ENCODE assay signal across 16 cellular contexts in the genomic region with DNA sequence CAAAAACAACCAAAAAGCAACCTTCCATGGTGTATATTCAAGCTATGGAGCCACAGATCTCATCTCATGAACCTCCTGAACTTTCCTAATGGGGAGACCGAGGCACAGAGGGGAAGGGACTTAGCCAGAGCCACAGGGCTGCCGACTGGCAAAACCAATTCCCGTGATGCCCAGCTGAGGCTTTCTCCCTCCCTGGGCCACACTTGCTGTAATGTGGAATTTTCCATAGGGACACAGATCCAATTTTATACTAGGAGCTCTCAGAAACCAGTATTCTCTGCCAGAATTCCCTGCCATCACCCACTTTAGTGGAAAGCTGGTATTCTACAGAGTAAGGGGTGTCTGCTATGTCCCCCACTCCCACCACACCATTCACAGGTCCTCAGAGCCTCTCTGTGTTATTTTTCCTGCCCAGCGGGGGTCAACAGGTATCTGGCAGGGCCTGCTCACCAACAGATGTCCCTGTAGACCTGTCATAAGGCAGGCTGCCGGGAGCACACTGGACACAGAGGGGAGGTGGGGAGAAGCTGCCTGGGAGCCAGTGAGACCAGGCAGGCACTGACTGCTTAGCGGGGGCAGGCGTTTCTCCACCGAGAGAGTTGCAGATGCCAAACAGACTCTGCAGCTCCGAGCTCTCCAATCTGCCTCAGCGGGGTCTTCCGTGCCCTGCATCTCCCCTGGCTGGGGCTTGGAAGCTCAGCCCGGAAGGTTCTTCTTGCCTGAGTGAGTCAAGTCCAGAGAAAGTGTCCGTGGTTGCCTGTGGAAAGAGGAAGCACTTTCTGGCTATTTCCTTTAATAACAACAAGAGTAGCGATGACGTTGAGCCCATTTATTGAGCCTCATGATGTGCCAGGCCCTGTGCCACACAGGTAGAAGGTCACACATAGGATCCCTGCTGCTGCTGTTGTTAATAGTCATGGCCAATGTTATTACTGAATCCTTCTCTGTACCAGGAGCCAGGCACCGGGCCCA. TPM values are rescaled to one million over a fixed set of nuclear protein-coding genes. Genes with fewer than 3 reads are reported as not detected.
DNase-seq lines count a peak whose midpoint lies in the region; ATAC-seq, FAIRE-seq and TF ChIP-seq lines count a peak whose summit lies in the region.
"Had no signal": no experiment of that assay in that cellular context is flagged by ENCODE, and none has a peak within 500 bp of the region (broad histone marks: within the 10 kb centered on the region; RNA-seq: fewer than 3 reads in every experiment).

No MANE protein-coding gene starts in this region.

- no peak overlapping the region for H2BK120ac ChIP-seq in H1 (replicated peaks; ENCODE audit: low read depth, low read length)

- no peak overlapping the region for H3K56ac ChIP-seq in H1 (replicated peaks; ENCODE audit: insufficient read length, low read depth, low read length)

- TF ChIP-seq CTCF in GM23338 (conservative IDR thresholded peaks at IDR 0.05; ENCODE audit: low read depth in 2 of 2) (peak in 1 of 2 experiments; percentile 41; a peak in 2 of 4 replicates), H1 (IDR thresholded peaks at IDR 0.05; ENCODE audit: control extremely low read depth in 1 of 3, insufficient read depth in 1 of 3, low read depth in 1 of 3, low read length in 3 of 3) (no peak)

- H3K4me3 ChIP-seq in GM23338, result no peak overlapping the region
- no peak overlapping the region for H3K4me3 ChIP-seq in H1 (ENCODE audit: extremely low read depth in 1 of 4, insufficient read depth in 2 of 4, low read depth in 3 of 4, low read length in 4 of 4)
- H3K4me3 ChIP-seq: body of pancreas had no signal

- no peak overlapping the region for H3K18ac ChIP-seq in H1 (ENCODE audit: extremely low read depth, low read length)

- H4K20me1 ChIP-seq in GM23338 (replicated peaks; ENCODE audit: insufficient read depth) (no peaks in the 10 kb centered on the region), H1 (replicated peaks in 1 of 2; ENCODE audit: control insufficient read depth in 1 of 2, insufficient read depth in 2 of 2, low read length in 2 of 2) (no peaks in the 10 kb centered on the region)

- no peak overlapping the region for H2BK12ac ChIP-seq in H1 (ENCODE audit: low read depth, low read length)

- peak; percentile 14 to 45; a peak in 3 of 4 replicates for TF ChIP-seq RAD21 in H1 (IDR thresholded peaks at IDR 0.05 in 1 of 2, conservative IDR thresholded peaks at IDR 0.05 in 1 of 2; ENCODE audit: low read depth in 2 of 2, low read length in 2 of 2)

- H2BK15ac ChIP-seq in H1 (ENCODE audit: low read length), result no peak overlapping the region; the same call in 1 of the 2 replicates

- no peak overlapping the region for H4K8ac ChIP-seq in H1 (ENCODE audit: extremely low read depth, insufficient read depth, low read length)

- TF ChIP-seq POLR2A in H1 (IDR thresholded peaks at IDR 0.05; ENCODE audit: control extremely low read depth in 1 of 2, low read depth in 2 of 2, low read length in 2 of 2), result no peak

- H3K4ac ChIP-seq in H1 (replicated peaks; ENCODE audit: insufficient read length, low read depth, low read length), result no peak overlapping the region

- FAIRE-seq in H1 (lab: Jason Lieb, UNC), result no peak
- FAIRE-seq: islet of Langerhans had no signal

- H3K23me2 ChIP-seq in H1 (ENCODE audit: low read depth, low read length), result no peaks in the 10 kb centered on the region

- peaks cover 3% of the 10 kb centered on the region for H3K4me1 Mint-ChIP-seq in GM23338

- no peak overlapping the region for H4K5ac ChIP-seq in H1 (ENCODE audit: insufficient read length, low read depth, low read length)

- H2AK5ac ChIP-seq in H1 (ENCODE audit: low read depth, low read length), result no peak overlapping the region

- H3K27ac Mint-ChIP-seq in GM23338, result no peak overlapping the region
- H3K27ac Mint-ChIP-seq: T-helper 1 cell treated with Interleukin-12 subunit alpha and Interleukin-12 subunit beta and Interleukin-4 antibody, amounts not matched to agents 30 μg/mL and 1 μg/mL, for 36 hours had no signal

- H4K91ac ChIP-seq in H1 (replicated peaks; ENCODE audit: insufficient read length, low read length), result no peak overlapping the region

- H3K9me2 ChIP-seq in GM23338 (ENCODE audit: insufficient read depth), result no peaks in the 10 kb centered on the region

- no peaks in the 10 kb centered on the region for H3K27me3 ChIP-seq in GM23338 (ENCODE audit: insufficient read depth)
- peaks cover 0 to 2% (median 0%) of the 10 kb centered on the region in 4 experiments; a peak in 1 of 7 replicates for H3K27me3 ChIP-seq in H1 (replicated peaks in 1 of 4; ENCODE audit: control insufficient read depth in 3 of 4, extremely low read depth in 1 of 4, insufficient read depth in 3 of 4, low read length in 3 of 4)
- H3K27me3 ChIP-seq: body of pancreas had no signal

- H3K9me3 ChIP-seq in H1 (ENCODE audit: insufficient read depth in 2 of 2, low read depth in 1 of 2, low read length in 1 of 2), result no peaks in the 10 kb centered on the region
- H3K9me3 ChIP-seq: body of pancreas had no signal

- H3K27me3 Mint-ChIP-seq in GM23338 (ENCODE audit: insufficient read depth, low read depth, poor library complexity), result peaks cover 5% of the 10 kb centered on the region

- CTCF ChIA-PET in H1 (lab: Charles Lee; ENCODE audit: partially characterized antibody), result interaction anchor here (0.6 to 3.0 kb wide), 14 partner anchors 11 to 267 kb away, joined by 3 to 16 read pairs (median 4); no protein-coding TSS in a partner anchor

- H3K4me3 Mint-ChIP-seq in GM23338, result no peak overlapping the region
- H3K4me3 Mint-ChIP-seq: T-helper 1 cell treated with Interleukin-12 subunit alpha and Interleukin-12 subunit beta and Interleukin-4 antibody, amounts not matched to agents 30 μg/mL and 1 μg/mL, for 36 hours had no signal

- WGBS in H1 (ENCODE audit: extremely low coverage in 1 of 2, insufficient coverage in 1 of 2, insufficient read length in 1 of 2, insufficient replicate concordance in 2 of 2, low coverage in 1 of 2, low lambda C conversion rate in 2 of 2, missing lambda C conversion rate in 1 of 2), 2 experiments, result 90% methylated on average over 16 of the region's 16 CpGs; no CpG with 5 or more reads in 1 of the 2 experiments

- no peaks in the 10 kb centered on the region; the same call in 2 of the 3 replicates for H3K9me3 Mint-ChIP-seq in GM23338

- H3K79me1 ChIP-seq in H1 (ENCODE audit: low read depth, low read length), result no peaks in the 10 kb centered on the region; the same call in 1 of the 2 replicates

- no peak for TF ChIP-seq EP300 in H1 (IDR thresholded peaks at IDR 0.05; ENCODE audit: borderline replicate concordance in 1 of 2, low read depth in 2 of 2, low read length in 2 of 2)

- H3K4me2 ChIP-seq in GM23338, result no peak overlapping the region
- H3K4me2 ChIP-seq in H1 (ENCODE audit: insufficient read depth in 1 of 2, low read depth in 2 of 2, low read length in 2 of 2), result no peak overlapping the region

- H3K79me2 ChIP-seq in GM23338 (replicated peaks; ENCODE audit: insufficient read depth), result no peaks in the 10 kb centered on the region
- H3K79me2 ChIP-seq in H1 (ENCODE audit: control insufficient read depth in 1 of 2, insufficient read depth in 2 of 2, low read length in 2 of 2), result no peaks in the 10 kb centered on the region

- H3K23ac ChIP-seq in H1 (ENCODE audit: insufficient read length), result no peak overlapping the region

- peak; percentile 56 for ATAC-seq in GM23338
- ATAC-seq in GM21737 (IDR thresholded peaks at IDR 0.05; ENCODE audit: unreplicated experiment), result no peak
- ATAC-seq in HG03039 (IDR thresholded peaks at IDR 0.05; ENCODE audit: unreplicated experiment), result no peak
- ATAC-seq: esophagus mucosa had no signal

- POLR2A ChIA-PET in H1 (lab: Charles Lee; ENCODE audit: partially characterized antibody), result no interaction called here

- H2BK20ac ChIP-seq in H1 (ENCODE audit: low read length), result no peak overlapping the region

- H3K27ac ChIP-seq in GM23338 (ENCODE audit: low read depth) (no peak overlapping the region), H1 (ENCODE audit: low read depth, low read length) (no peak overlapping the region)
- H3K27ac ChIP-seq: body of pancreas had no signal

- H3K36me3 ChIP-seq in GM23338 (ENCODE audit: insufficient read depth) (no peaks in the 10 kb centered on the region), H1 (ENCODE audit: control insufficient read depth in 2 of 4, insufficient read depth in 4 of 4, low read length in 3 of 4) (no peaks in the 10 kb centered on the region)

- H2AFZ ChIP-seq in GM23338 (no peak overlapping the region), H1 (ENCODE audit: low read length) (no peak overlapping the region)

- no peak overlapping the region for H3K14ac ChIP-seq in H1 (ENCODE audit: insufficient read length)

- no peak overlapping the region for H2BK5ac ChIP-seq in H1 (ENCODE audit: low read depth, low read length)

- DNase-seq in GM23338 (ENCODE audit: low spot score) (no peak), NOMO-1 treated with DMSO at 0.1 percent for 48 hours (lab: John Stamatoyannopoulos, UW; ENCODE audit: unreplicated experiment) (peak; percentile 69), H1 (ENCODE audit: low read depth in 1 of 2, low spot score in 2 of 2) (no peak), pons (ENCODE audit: low spot score) (peak; percentile 79), NCI-H446 (lab: John Stamatoyannopoulos, UW) (no peak), HuH-7.5 (ENCODE audit: low spot score) (no peak)
- DNase-seq: activated T-cell treated with anti-CD3 and anti-CD28 coated beads for 4 hours; Calu3; NCI-H446 treated with DMSO at 0.1 percent for 48 hours; stimulated activated CD4-positive, alpha-beta T cell treated with anti-CD3 and anti-CD28 coated beads, Interleukin-2, amount 100 ng/mL, for 48 hours had no signal

- H3K4me1 ChIP-seq in GM23338 (ENCODE audit: insufficient read depth) (no peaks in the 10 kb centered on the region), H1 (replicated peaks in 1 of 4; ENCODE audit: control insufficient read depth in 3 of 4, insufficient read depth in 4 of 4, low read length in 3 of 4) (peaks cover 0 to 2% (median 0%) of the 10 kb centered on the region in 4 experiments; a peak in 4 of 7 replicates)

- no peaks in the 10 kb centered on the region for H3K36me3 Mint-ChIP-seq in GM23338 (ENCODE audit: low read depth)

- H3K9ac ChIP-seq in H1 (replicated peaks in 1 of 4; ENCODE audit: extremely low read depth in 1 of 4, low read depth in 3 of 4, low read length in 3 of 4), result no peak overlapping the region

- no peaks in the 10 kb centered on the region for H3F3A ChIP-seq in GM23338 (replicated peaks; ENCODE audit: low read depth)

RNA-seq across cellular contexts. Expression of a gene that starts 26.3 kb away (rescaled TPM):
- total RNA-seq in GM23338 (2014; rRNA removed; shearing (Covaris generic)), result 18.6 and 19.9 TPM in 2 replicates
- 3.5 and 4.1 TPM in 2 replicates for polyA plus RNA-seq in GM23338 (2016; fragmentation: Nextera tagmentation; extraction: Ambion mirVana)
- 12.6 and 13.2 TPM in 2 replicates for total RNA-seq in H1 (2021; fragmentation: NEBNext Ultra II Directional; extraction: Animal tissue kit (Norgen Biotek cat#: 25700))
- polyA plus RNA-seq in H1 (2011; rRNA removed), result 8.2 and 12.1 TPM in 2 replicates
- polyA plus RNA-seq in H1 (2011; cell fraction: cytosol; rRNA removed), result 11.5 TPM
- 27.8 TPM for polyA plus RNA-seq in H1 (2011; cell fraction: nucleus; rRNA removed)
- polyA plus RNA-seq in H1 (2012, experiment 1 of 2), result 8.5 to 14.4 TPM (median 12.2 TPM) in 4 replicates
- 7.6 TPM for polyA plus RNA-seq in H1 (2012, experiment 2 of 2)
- polyA plus RNA-seq in H1 (2013, experiment 1 of 2), result 5.0 TPM
- 5.5 TPM for polyA plus RNA-seq in H1 (2013, experiment 2 of 2)
- polyA minus RNA-seq in H1 (2011; rRNA and poly(A)+ RNA removed), result 8.6 and 9.0 TPM in 2 replicates
- 12.0 TPM for polyA minus RNA-seq in H1 (2011; cell fraction: cytosol; rRNA and poly(A)+ RNA removed)
- 17.0 TPM for polyA minus RNA-seq in H1 (2011; cell fraction: nucleus; rRNA and poly(A)+ RNA removed)

RNA-seq across cellular contexts. Expression of a gene that starts 45.3 kb away (rescaled TPM):
- 12.1 and 12.3 TPM in 2 replicates for total RNA-seq in GM23338 (2014; rRNA removed; shearing (Covaris generic))
- polyA plus RNA-seq in GM23338 (2016; fragmentation: Nextera tagmentation; extraction: Ambion mirVana), result 5.9 and 6.8 TPM in 2 replicates
- total RNA-seq in H1 (2021; fragmentation: NEBNext Ultra II Directional; extraction: Animal tissue kit (Norgen Biotek cat#: 25700)), result 11.2 and 12.5 TPM in 2 replicates
- polyA plus RNA-seq in H1 (2011; rRNA removed), result 5.9 and 7.9 TPM in 2 replicates
- 10.0 TPM for polyA plus RNA-seq in H1 (2011; cell fraction: cytosol; rRNA removed)
- 36.8 TPM for polyA plus RNA-seq in H1 (2011; cell fraction: nucleus; rRNA removed)
- 12.4 to 18.6 TPM (median 15.8 TPM) in 4 replicates for polyA plus RNA-seq in H1 (2012, experiment 1 of 2)
- 5.3 TPM for polyA plus RNA-seq in H1 (2012, experiment 2 of 2)
- polyA plus RNA-seq in H1 (2013, experiment 1 of 2), result 7.4 TPM
- 6.3 TPM for polyA plus RNA-seq in H1 (2013, experiment 2 of 2)
- 1.1 and 1.8 TPM in 2 replicates for polyA minus RNA-seq in H1 (2011; rRNA and poly(A)+ RNA removed)
- 6.3 TPM for polyA minus RNA-seq in H1 (2011; cell fraction: cytosol; rRNA and poly(A)+ RNA removed)
- 5.4 TPM for polyA minus RNA-seq in H1 (2011; cell fraction: nucleus; rRNA and poly(A)+ RNA removed)

Comparison
In these comparisons a context has a peak if more than half of its experiments do, and no peak if none do; other contexts are left out.
1. DNase-seq: peak in NOMO-1 treated with DMSO at 0.1 percent for 48 hours (single experiment) and pons (single experiment); none in GM23338 (single experiment), H1 (0 of 2), NCI-H446 (0 of 2) and HuH-7.5 (single experiment).